ENCODE assay signal across 10 cellular contexts in genomic region chr19:38679839-38680238, GRCh38. TPM values are rescaled to one million over a fixed set of nuclear protein-coding genes. Genes with fewer than 3 reads are reported as not detected.
DNase-seq lines count a peak whose midpoint lies in the region; ATAC-seq and TF ChIP-seq lines count a peak whose summit lies in the region.
"Had no signal": no experiment of that assay in that cellular context is flagged by ENCODE, and none has a peak within 500 bp of the region (broad histone marks: within the 10 kb centered on the region; RNA-seq: fewer than 3 reads in every experiment).

No MANE protein-coding gene starts in this region.

- peaks cover 37 to 40% of the 10 kb centered on the region in 2 donors for H3K36me3 Mint-ChIP-seq in CD14-positive monocyte
- peaks cover 67% of the 10 kb centered on the region for H3K36me3 Mint-ChIP-seq in effector memory CD8-positive, alpha-beta T cell (ENCODE audit: insufficient read depth)
- H3K36me3 Mint-ChIP-seq in nephron (ENCODE audit: low read depth) = peaks cover 37% of the 10 kb centered on the region

- DNase-seq in CD14-positive monocyte (ENCODE audit: low spot score) = peak; percentile 68
- DNase-seq in LHCN-M2 (ENCODE audit: low read depth) = peak; percentile 74
- DNase-seq in effector memory CD8-positive, alpha-beta T cell = no peak
- no peak for DNase-seq in globus pallidus (ENCODE audit: low spot score)
- no peak for DNase-seq in AG20443 (ENCODE audit: low spot score)
- DNase-seq in DMS153 treated with DMSO at 0.1 percent for 48 hours (lab: John Stamatoyannopoulos, UW; ENCODE audit: unreplicated experiment) = no peak
- DNase-seq: NCI-H524, occipital lobe had no signal

- H3K27me3 Mint-ChIP-seq in CD14-positive monocyte (ENCODE audit: low read depth in 3 of 3) (peaks cover 0 to 1% (median 0%) of the 10 kb centered on the region in 3 donors), nephron (ENCODE audit: low read depth) (no peaks in the 10 kb centered on the region)
- no peaks in the 10 kb centered on the region for H3K27me3 Mint-ChIP-seq in effector memory CD8-positive, alpha-beta T cell

- H3K4me3 Mint-ChIP-seq in CD14-positive monocyte (no peak overlapping the region), nephron (peak overlapping the region in 2 of 3 experiments; percentile 4 to 18)
- H3K4me3 Mint-ChIP-seq in effector memory CD8-positive, alpha-beta T cell = peak overlapping the region; percentile 68 to 83

- intact Hi-C loops in CD14-positive monocyte (cut with micrococcal nuclease) = loop anchor here in 1 of 2 donors (5.0 kb wide), 1 partner anchor 722 kb away; no protein-coding TSS in a partner anchor

- no peak for ATAC-seq in effector memory CD8-positive, alpha-beta T cell (replicated peaks)
- ATAC-seq in HG03280 (IDR thresholded peaks at IDR 0.05; ENCODE audit: unreplicated experiment) = no peak

- TF ChIP-seq CTCF in CD14-positive monocyte (IDR thresholded peaks at IDR 0.05) (no peak), nephron (IDR thresholded peaks at IDR 0.05; ENCODE audit: unreplicated experiment in 3 of 3) (no peak)

- peaks cover 94% of the 10 kb centered on the region for H3K4me1 Mint-ChIP-seq in CD14-positive monocyte
- H3K4me1 Mint-ChIP-seq in effector memory CD8-positive, alpha-beta T cell (ENCODE audit: low read depth in 2 of 2) = peaks cover 87 to 93% of the 10 kb centered on the region in 2 donors
- peaks cover 85% of the 10 kb centered on the region for H3K4me1 Mint-ChIP-seq in nephron

- H3K27ac Mint-ChIP-seq in CD14-positive monocyte (peak overlapping the region; percentile 73 to 96 (median 87)), nephron (peak overlapping the region; percentile 57 to 81 (median 71))
- H3K27ac Mint-ChIP-seq in effector memory CD8-positive, alpha-beta T cell = peak overlapping the region; percentile 93 to 98

- H3K9me3 Mint-ChIP-seq in CD14-positive monocyte (no peaks in the 10 kb centered on the region), nephron (no peaks in the 10 kb centered on the region)
- no peaks in the 10 kb centered on the region for H3K9me3 Mint-ChIP-seq in effector memory CD8-positive, alpha-beta T cell

RNA-seq across cellular contexts. Expression of gene ACTN4, which starts 32.4 kb away (rescaled TPM):
- 10 to 100 TPM in 1 of 2 donors, 1 to 10 TPM in 1; 8.4 to 16.0 TPM for polyA plus RNA-seq in CD14-positive monocyte
- 451 and 519 TPM in 2 replicates for total RNA-seq in LHCN-M2 (2014; rRNA removed)
- 1,228 TPM for polyA plus RNA-seq in LHCN-M2 (2012)

Comparison
In these comparisons a context has a peak if more than half of its experiments do, and no peak if none do; other contexts are left out.
1. DNase-seq: peak in CD14-positive monocyte (single experiment) and LHCN-M2 (single experiment); none in effector memory CD8-positive, alpha-beta T cell (0 of 3), globus pallidus (single experiment), AG20443 (single experiment) and DMS153 treated with DMSO at 0.1 percent for 48 hours (single experiment).
2. H3K4me3 Mint-ChIP-seq: peak in effector memory CD8-positive, alpha-beta T cell (2 of 2) and nephron (2 of 3); none in CD14-positive monocyte (0 of 2).
3. Peak in every context shown above with its lines, with median percentiles within 50 percentile points of each other: H3K27ac Mint-ChIP-seq.